8 cellular contexts compared by ENCODE assay signal in the genomic region with DNA sequence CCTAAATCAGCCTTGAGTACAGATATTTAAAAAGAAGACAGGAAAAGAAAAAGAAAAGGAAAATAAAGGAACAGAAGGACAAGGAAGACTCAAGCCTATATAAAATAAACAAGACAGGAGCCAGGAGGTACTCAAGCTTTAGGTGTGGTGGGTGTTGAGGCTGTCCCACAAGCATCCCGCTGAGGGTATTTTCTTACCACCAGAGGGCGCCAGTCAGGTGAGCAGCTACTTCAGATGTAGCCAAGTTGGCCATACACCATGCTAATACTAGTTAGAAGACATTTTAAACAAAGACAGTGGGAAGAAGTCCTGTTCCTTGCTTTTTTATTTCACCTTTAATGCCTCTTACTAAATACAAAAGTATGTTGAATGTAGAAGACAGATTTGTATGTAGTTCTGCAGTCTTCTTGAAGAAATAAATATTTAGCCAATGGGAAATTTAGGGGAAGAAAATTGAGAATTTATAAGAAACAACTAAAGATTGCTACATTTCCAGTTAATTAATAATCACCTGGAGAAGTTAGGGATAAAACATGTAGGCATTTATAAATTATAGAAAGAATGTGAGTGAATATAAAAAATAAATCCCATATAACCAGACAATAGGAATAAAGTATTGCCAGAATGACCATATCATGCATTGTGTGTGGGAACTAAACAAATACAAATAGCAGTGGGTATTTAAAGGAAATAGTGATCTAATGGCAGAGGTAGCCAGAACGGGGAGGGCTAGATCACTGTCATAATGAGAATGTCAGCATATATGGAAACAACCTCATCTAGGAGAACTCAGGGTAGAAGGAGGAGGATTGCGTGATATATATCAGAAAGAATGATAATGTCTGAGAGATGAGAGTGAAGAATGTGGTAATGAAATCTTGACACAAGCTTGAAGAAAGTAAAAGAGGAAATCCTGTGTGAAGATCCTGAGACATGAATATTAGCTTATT.
A peak's percentile ranks its signal among the peaks of the same experiment; 100 is the strongest.
DNase-seq lines count a peak whose midpoint lies in the region; FAIRE-seq lines count a peak whose summit lies in the region.

No MANE protein-coding gene starts in this region.

- DNase-seq in NCI-H2081 (lab: John Stamatoyannopoulos, UW) = peak; percentile 34 to 51
- no peak for DNase-seq in NCI-H2081 treated with DMSO at 0.1 percent for 48 hours (lab: John Stamatoyannopoulos, UW)
- DNase-seq in H4 (ENCODE audit: low spot score) = peak; percentile 84
- DNase-seq in M059J (ENCODE audit: low read depth) = peak; percentile 70
- DNase-seq in T1000 (lab: John Stamatoyannopoulos, UW) = peak; percentile 42
- DNase-seq in astrocyte of the hippocampus (ENCODE audit: low read depth, low spot score) = peak; percentile 79
- peak; percentile 72 to 75 for DNase-seq in stimulated activated CD4-positive, alpha-beta T cell treated with anti-CD3 and anti-CD28 coated beads, Interleukin-2, amount 100 ng/mL, for 48 hours

- FAIRE-seq in islet of Langerhans (lab: Jason Lieb, UNC) = peak; percentile 91
